Comparison of ENCODE assay signal across 8 cellular contexts in genomic region chr16:70700101-70701020, GRCh38. TPM values are rescaled to one million over a fixed set of nuclear protein-coding genes. Genes with fewer than 3 reads are reported as not detected.
DNase-seq lines count a peak whose midpoint lies in the region; ATAC-seq, FAIRE-seq and TF ChIP-seq lines count a peak whose summit lies in the region.

No MANE protein-coding gene starts in this region.

- WGBS in A549 (ENCODE audit: missing lambda C conversion rate), result 93% methylated on average over 25 of the region's 30 CpGs
- 43 to 61% methylated on average over 28 to 30 of the region's 30 CpGs for WGBS in esophagus, 2 donors

- H3K9me3 ChIP-seq in A549 (no peaks in the 10 kb centered on the region), esophagus (ENCODE audit: control insufficient read depth in 2 of 2, insufficient read depth in 1 of 2, low read depth in 1 of 2, low read length in 1 of 2) (no peaks in the 10 kb centered on the region)

- H3K4me3 ChIP-seq in A549, result no peak overlapping the region
- H3K4me3 ChIP-seq in esophagus (ENCODE audit: low read depth in 1 of 2, low read length in 2 of 2), result no peak overlapping the region

- CTCF ChIA-PET in A549 (lab: Yijun Ruan, JAX), result interaction anchor here (1.1 to 1.7 kb wide), 4 partner anchors 15 to 71 kb away, joined by 3 to 5 read pairs (median 3); no protein-coding TSS in a partner anchor

- H3K27me3 ChIP-seq in esophagus (ENCODE audit: control insufficient read depth in 1 of 2, insufficient read depth in 2 of 2, low read length in 2 of 2), result no peaks in the 10 kb centered on the region

- POLR2A ChIA-PET in A549 (lab: Yijun Ruan, JAX), result no interaction called here

- peaks cover 69% of the 10 kb centered on the region for H3K4me1 ChIP-seq in A549
- H3K4me1 ChIP-seq in esophagus (ENCODE audit: control insufficient read depth in 2 of 2, insufficient read depth in 2 of 2, low read length in 1 of 2), result peaks cover 48 to 92% of the 10 kb centered on the region in 2 donors

- TF ChIP-seq RAD21 in A549 (conservative IDR thresholded peaks at IDR 0.05 in 1 of 2, IDR thresholded peaks at IDR 0.05 in 1 of 2), result no peak

- no peak for FAIRE-seq in A549 (lab: Jason Lieb, UNC)

- TF ChIP-seq POLR2A in A549 (IDR thresholded peaks at IDR 0.05; ENCODE audit: low read length), result no peak

- no peak overlapping the region; the same call in 2 of the 3 replicates for H3K4me2 ChIP-seq in A549

- no peak for DNase-seq in A549 (ENCODE audit: low read depth in 1 of 2, low spot score in 1 of 2)
- DNase-seq in NCI-H510A (lab: John Stamatoyannopoulos, UW), result peak; percentile 45
- DNase-seq in occipital lobe (lab: John Stamatoyannopoulos, UW), result peak; percentile 55
- no peak for DNase-seq in HuH-7.5 (ENCODE audit: low spot score)
- no peak for DNase-seq in activated naive CD4-positive, alpha-beta T cell treated with anti-CD3 and anti-CD28 coated beads, Interleukin-2, amount 50 U/mL, for 16 hours
- no peak for DNase-seq in hepatic stellate cell (ENCODE audit: low spot score)

- H3K27ac ChIP-seq in A549 (peak overlapping the region; percentile 44 to 92; a peak in 4 of 6 replicates), esophagus (ENCODE audit: low read depth in 2 of 2, low read length in 1 of 2) (peak overlapping the region; percentile 84 to 95)

- no peak for ATAC-seq in A549
- no peak for ATAC-seq in HG03378 (IDR thresholded peaks at IDR 0.05; ENCODE audit: unreplicated experiment)

- H3K36me3 ChIP-seq in esophagus (ENCODE audit: control insufficient read depth in 2 of 2, insufficient read depth in 2 of 2, low read length in 1 of 2), result peaks cover 0 to 6% of the 10 kb centered on the region in 2 donors

- TF ChIP-seq EP300 in A549 (IDR thresholded peaks at IDR 0.05), result no peak

- no peak for TF ChIP-seq CTCF in A549 (IDR thresholded peaks at IDR 0.05)

TF ChIP-seq in A549, 52 proteins besides CTCF, POLR2A, EP300 and RAD21:
- TF ChIP-seq RFX5 (IDR thresholded peaks at IDR 0.05) (no peak), RARB (CRISPR knock-in tag; IDR thresholded peaks at IDR 0.05) (no peak), HMGXB4 (CRISPR knock-in tag; IDR thresholded peaks at IDR 0.05; ENCODE audit: borderline replicate concordance) (no peak), ZSCAN20 (CRISPR knock-in tag; IDR thresholded peaks at IDR 0.05) (no peak), BHLHE40 (IDR thresholded peaks at IDR 0.05; ENCODE audit: low read depth, low read length) (no peak), HES2 (IDR thresholded peaks at IDR 0.05) (no peak), HOXA7 (CRISPR knock-in tag; IDR thresholded peaks at IDR 0.05) (no peak), NPAS2 (CRISPR knock-in tag; IDR thresholded peaks at IDR 0.05; ENCODE audit: borderline replicate concordance) (no peak), USF2 (IDR thresholded peaks at IDR 0.05) (no peak), HOXB13 (CRISPR knock-in tag; IDR thresholded peaks at IDR 0.05; ENCODE audit: low read depth) (no peak), CBX2 (IDR thresholded peaks at IDR 0.05; ENCODE audit: borderline replicate concordance, low read depth) (no peak)

RNA-seq across cellular contexts. Expression of gene MTSS2, which starts 14.5 kb away (rescaled TPM):
- polyA plus RNA-seq in A549 (2011; rRNA removed) (10.8 and 13.1 TPM in 2 replicates), A549 (2017; fragmentation: RNase III; extraction: RNeasy Plus Mini Kit Qiagen cat#74134 plus additional on column Dnase treatment) (27.1 to 37.4 TPM (median 33.5 TPM) in 3 replicates), esophagus (10 to 100 TPM; 27.4 to 62.9 TPM)
- 52.8 and 65.7 TPM in 2 replicates for polyA plus RNA-seq in A549 (2012; cell fraction: cytosol; rRNA removed)
- polyA plus RNA-seq in A549 (2012; cell fraction: nucleus; rRNA removed), result 97.7 and 160 TPM in 2 replicates
- 11.4 and 19.0 TPM in 2 replicates for polyA minus RNA-seq in A549 (2011; rRNA and poly(A)+ RNA removed)
- total RNA-seq in occipital lobe, result 35.4 TPM

RNA-seq across cellular contexts. Expression of gene IL34, which starts 54.0 kb away (rescaled TPM):
- polyA plus RNA-seq in A549 (2011; rRNA removed), result 0.12 and 0.25 TPM in 2 replicates
- polyA plus RNA-seq in A549 (2012; cell fraction: cytosol; rRNA removed), result 0.73 and 1.2 TPM in 2 replicates
- polyA plus RNA-seq in A549 (2012; cell fraction: nucleus; rRNA removed), result 0.94 and 1.5 TPM in 2 replicates
- polyA plus RNA-seq in A549 (2017; fragmentation: RNase III; extraction: RNeasy Plus Mini Kit Qiagen cat#74134 plus additional on column Dnase treatment), result 0.29 to 0.89 TPM (median 0.40 TPM) in 3 replicates
- 0.41 TPM in 1 of 2 replicates, not detected in the other for polyA minus RNA-seq in A549 (2011; rRNA and poly(A)+ RNA removed)
- polyA plus RNA-seq in esophagus, result 10 to 100 TPM; 22.9 to 32.7 TPM
- 1.7 TPM for total RNA-seq in occipital lobe

Comparison
In these comparisons a context has a peak if more than half of its experiments do, and no peak if none do; other contexts are left out.
1. DNase-seq: peak in NCI-H510A (single experiment) and occipital lobe (single experiment); none in A549 (0 of 2), HuH-7.5 (single experiment), activated naive CD4-positive, alpha-beta T cell treated with anti-CD3 and anti-CD28 coated beads, Interleukin-2, amount 50 U/mL, for 16 hours (single experiment) and hepatic stellate cell (single experiment).
2. RNA of gene IL34, which starts 54.0 kb away (polyA plus RNA-seq): 22.9 to 32.7 TPM in esophagus; 0.12 to 1.5 TPM in A549; every median in the first group is over 4 times any median in the second.